ENCODE assay signal across 23 cellular contexts in the genomic region with DNA sequence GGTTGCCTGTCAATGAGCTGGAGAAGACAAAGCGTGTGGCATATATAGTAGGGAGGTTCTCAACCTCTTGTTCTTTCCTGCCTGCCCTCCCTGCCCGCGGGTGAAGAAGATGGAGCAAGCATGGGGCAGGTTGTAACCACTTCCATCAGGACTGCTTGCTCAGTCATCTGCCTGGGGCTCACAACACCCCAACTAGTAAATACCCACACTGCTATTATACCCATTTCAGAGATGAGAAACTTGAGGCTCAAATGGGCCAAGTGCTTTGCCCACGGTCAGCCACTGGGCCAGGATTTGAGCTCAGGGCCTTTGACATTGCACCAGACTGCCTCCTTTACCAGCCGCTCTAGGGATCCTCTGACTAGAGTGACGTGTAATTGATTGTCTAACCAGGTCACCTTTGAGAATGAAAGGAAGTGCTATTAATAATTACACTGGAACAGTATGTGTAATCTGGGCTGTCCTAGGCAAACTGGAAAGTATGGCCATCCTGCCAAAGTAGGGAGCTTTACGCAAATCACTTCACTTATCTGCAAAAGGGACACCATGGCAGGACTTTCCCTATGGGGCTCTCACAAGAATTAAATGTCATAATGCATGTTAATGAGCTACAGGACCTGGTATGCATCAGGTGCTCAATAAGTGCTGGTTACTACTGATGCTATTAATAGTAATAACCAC. TPM values are rescaled to one million over a fixed set of nuclear protein-coding genes. Genes with fewer than 3 reads are reported as not detected.
DNase-seq lines count a peak whose midpoint lies in the region; ATAC-seq and TF ChIP-seq lines count a peak whose summit lies in the region.
"Had no signal": no experiment of that assay in that cellular context is flagged by ENCODE, and none has a peak within 500 bp of the region (broad histone marks: within the 10 kb centered on the region; RNA-seq: fewer than 3 reads in every experiment).

No MANE protein-coding gene starts in this region.

- peaks cover 15% of the 10 kb centered on the region for H4K20me1 ChIP-seq in IMR-90 (ENCODE audit: insufficient read depth, low read length)

- H3K56ac ChIP-seq in IMR-90 (ENCODE audit: extremely low read depth, insufficient read depth, low read length), result no peak overlapping the region

- BruUV-seq in IMR-90 (replicated peaks; lab: Mats Ljungman, UMichigan), result no TSS peak

- peak overlapping the region; percentile 76 for H3K27ac Mint-ChIP-seq in progenitor cell of endocrine pancreas
- H3K27ac Mint-ChIP-seq in CD4-positive, alpha-beta T cell, result no peak overlapping the region

- TF ChIP-seq CTCF in IMR-90 (conservative IDR thresholded peaks at IDR 0.05; ENCODE audit: low read depth, low read length) (no peak), epithelial cell of esophagus (IDR thresholded peaks at IDR 0.05; ENCODE audit: insufficient read depth, low read depth, low read length, missing control alignments) (no peak), lower lobe of right lung (IDR thresholded peaks at IDR 0.05) (no peak), progenitor cell of endocrine pancreas (IDR thresholded peaks at IDR 0.05; ENCODE audit: unreplicated experiment) (no peak)
- no peak for TF ChIP-seq CTCF in CD4-positive, alpha-beta T cell (IDR thresholded peaks at IDR 0.05)

- H3K36me3 ChIP-seq in IMR-90 (ENCODE audit: control insufficient read depth, insufficient read depth, low read length) (peaks cover 6% of the 10 kb centered on the region; the same call in 1 of the 2 replicates), lower lobe of right lung (no peaks in the 10 kb centered on the region)
- H3K36me3 ChIP-seq: sigmoid colon, suprapubic skin had no signal

- H3K27ac ChIP-seq in IMR-90 (ENCODE audit: insufficient read depth, low read length) (no peak overlapping the region), lower lobe of right lung (no peak overlapping the region), substantia nigra (ENCODE audit: low read depth, low read length, poor library complexity, severe bottlenecking) (no peak overlapping the region)
- no peak overlapping the region for H3K27ac ChIP-seq in CD4-positive, alpha-beta T cell (ENCODE audit: low read depth, low read length)
- H3K27ac ChIP-seq: SJSA1, suprapubic skin had no signal

- H3K4ac ChIP-seq in IMR-90 (ENCODE audit: low read depth, low read length), result no peak overlapping the region; the same call in 1 of the 2 replicates

- H3K79me1 ChIP-seq in IMR-90 (ENCODE audit: low read depth in 1 of 2, low read length in 2 of 2), result peaks cover 4 to 21% of the 10 kb centered on the region in 2 experiments; a peak in 2 of 4 replicates

- H3K14ac ChIP-seq in IMR-90 (replicated peaks; ENCODE audit: low read depth, low read length), result no peak overlapping the region

- H3K4me1 ChIP-seq in IMR-90 (ENCODE audit: control insufficient read depth, insufficient read depth, low read length), result peaks cover 19% of the 10 kb centered on the region
- H3K4me1 ChIP-seq in lower lobe of right lung, result peaks cover 53% of the 10 kb centered on the region

- no peak overlapping the region for H2AK9ac ChIP-seq in IMR-90 (replicated peaks; ENCODE audit: low read depth, low read length, poor library complexity)

- dilution Hi-C loops in IMR-90 (cut with HindIII; ENCODE audit: low sequenced_read_pairs, unreplicated experiment), result no loop called here

- no peak overlapping the region for H3K4me3 Mint-ChIP-seq in progenitor cell of endocrine pancreas (ENCODE audit: low read depth)
- H3K4me3 Mint-ChIP-seq in CD4-positive, alpha-beta T cell, result no peak overlapping the region

- POLR2A ChIA-PET in IMR-90 (lab: Charles Lee; ENCODE audit: unreplicated experiment), result interaction anchor here (1.2 kb wide), 1 partner anchor 10 kb away, joined by 3 read pairs; no protein-coding TSS in a partner anchor
- POLR2A ChIA-PET in CD4-positive, alpha-beta T cell (lab: Charles Lee), result no interaction called here

- in situ Hi-C loops in IMR-90 (cut with MboI; ENCODE audit: low sequenced_read_pairs), result no loop called here

- H3K27me3 Mint-ChIP-seq in progenitor cell of endocrine pancreas, result no peaks in the 10 kb centered on the region
- H3K27me3 Mint-ChIP-seq in CD4-positive, alpha-beta T cell, result peaks cover 62% of the 10 kb centered on the region

- no peaks in the 10 kb centered on the region for H3K36me3 Mint-ChIP-seq in progenitor cell of endocrine pancreas (ENCODE audit: insufficient read depth)
- H3K36me3 Mint-ChIP-seq in CD4-positive, alpha-beta T cell (ENCODE audit: low read depth), result no peaks in the 10 kb centered on the region
- H3K36me3 Mint-ChIP-seq: naive thymus-derived CD8-positive, alpha-beta T cell had no signal

- H3K18ac ChIP-seq in IMR-90 (ENCODE audit: low read depth, low read length), result no peak overlapping the region

- no peak overlapping the region for H4K5ac ChIP-seq in IMR-90 (ENCODE audit: low read depth, low read length)

- DNase-seq in IMR-90 (no peak), epithelial cell of esophagus (ENCODE audit: low read depth) (peak; percentile 68), lower lobe of right lung (no peak), progenitor cell of endocrine pancreas (ENCODE audit: low spot score, unreplicated experiment) (no peak), COR-L47 (lab: John Stamatoyannopoulos, UW) (no peak), substantia nigra (lab: John Stamatoyannopoulos, UW) (no peak), NCI-H510A (lab: John Stamatoyannopoulos, UW) (no peak)
- no peak for DNase-seq in CD4-positive, alpha-beta T cell
- DNase-seq: activated CD8-positive, alpha-beta memory T cell treated with anti-CD3 and anti-CD28 coated beads, Interleukin-2, amount 50 U/mL, for 4 hours; activated gamma-delta T cell; amygdala; erythroblast; GF-D8; naive thymus-derived CD8-positive, alpha-beta T cell; NCI-H1930; NCI-H510A treated with DMSO at 0.1 percent for 48 hours; sigmoid colon; stimulated activated CD4-positive, alpha-beta T cell treated with anti-CD3 and anti-CD28 coated beads, Interleukin-4, amount 100 ng/mL, for 1 hour; T1000 had no signal

- TF ChIP-seq POLR2A in IMR-90 (IDR thresholded peaks at IDR 0.05; ENCODE audit: low read depth, low read length), result no peak

- H3K23ac ChIP-seq in IMR-90 (ENCODE audit: low read depth, low read length), result 0 out of 2 replicates have a peak overlapping the region, but pooled peaks have one; percentile 45

- no peak overlapping the region for H3K4me2 ChIP-seq in IMR-90 (ENCODE audit: low read depth, low read length)

- no peak overlapping the region for H2AFZ ChIP-seq in IMR-90 (replicated peaks; ENCODE audit: low read length, poor library complexity)

- no peak overlapping the region for H4K91ac ChIP-seq in IMR-90 (ENCODE audit: insufficient read depth, low read depth, low read length)

- no peak overlapping the region for H2BK15ac ChIP-seq in IMR-90 (ENCODE audit: low read depth, low read length)

- H3K4me1 Mint-ChIP-seq in progenitor cell of endocrine pancreas (ENCODE audit: low read depth), result peaks cover 39% of the 10 kb centered on the region
- H3K4me1 Mint-ChIP-seq in CD4-positive, alpha-beta T cell (ENCODE audit: low read depth), result peaks cover 14% of the 10 kb centered on the region

- WGBS in IMR-90 (ENCODE audit: extremely low coverage in 2 of 2, insufficient read length in 1 of 2), 2 experiments, result 72% methylated on average over 3 of the region's 7 CpGs; no CpG with 5 or more reads in 1 of the 2 experiments

- no peak overlapping the region for H2BK20ac ChIP-seq in IMR-90 (ENCODE audit: low read depth, low read length)

- H4K8ac ChIP-seq in IMR-90 (ENCODE audit: low read depth in 2 of 2, low read length in 2 of 2), result no peak overlapping the region

- no peak overlapping the region for H3K9ac ChIP-seq in IMR-90 (ENCODE audit: low read depth, low read length)

- H3K27me3 ChIP-seq in IMR-90 (ENCODE audit: control insufficient read depth, insufficient read depth, low read length), result no peaks in the 10 kb centered on the region
- H3K27me3 ChIP-seq in lower lobe of right lung (ENCODE audit: low read depth), result peaks cover 10% of the 10 kb centered on the region
- peaks cover 31% of the 10 kb centered on the region for H3K27me3 ChIP-seq in CD4-positive, alpha-beta T cell (ENCODE audit: control insufficient read depth, insufficient read depth, low read length)
- H3K27me3 ChIP-seq: SJSA1, suprapubic skin had no signal

- intact Hi-C loops in IMR-90 (cut with micrococcal nuclease) (no loop called here), lower lobe of right lung (cut with DNase I) (no loop called here)
- intact Hi-C loops in CD4-positive, alpha-beta T cell (cut with DNase I, micrococcal nuclease), result no loop called here

- H2AK5ac ChIP-seq in IMR-90 (ENCODE audit: low read depth, low read length), result 0 out of 2 replicates have a peak overlapping the region, but pooled peaks have one; percentile 6

- no peak overlapping the region for H2BK5ac ChIP-seq in IMR-90 (ENCODE audit: low read depth, low read length, poor library complexity, severe bottlenecking)

- CTCF ChIA-PET in IMR-90 (lab: Yijun Ruan, JAX), result interaction anchor here (1.0 to 1.3 kb wide), 2 partner anchors 35 to 49 kb away, joined by 3 read pairs; no protein-coding TSS in a partner anchor
- CTCF ChIA-PET in CD4-positive, alpha-beta T cell (lab: Charles Lee), result interaction anchor here (2.6 kb wide), 1 partner anchor 9 kb away, joined by 9 read pairs; no protein-coding TSS in a partner anchor

- TF ChIP-seq RAD21 in IMR-90 (IDR thresholded peaks at IDR 0.05; ENCODE audit: low read length), result no peak

- peaks cover 8% of the 10 kb centered on the region for H3K9me1 ChIP-seq in IMR-90 (ENCODE audit: insufficient read depth, low read length)

- no peaks in the 10 kb centered on the region for H3K9me3 Mint-ChIP-seq in progenitor cell of endocrine pancreas (ENCODE audit: low read depth)
- H3K9me3 Mint-ChIP-seq in CD4-positive, alpha-beta T cell, result no peaks in the 10 kb centered on the region

- no peak for ATAC-seq in IMR-90 (ENCODE audit: low read depth)
- ATAC-seq in lower lobe of right lung, result peak; percentile 5 to 30
- ATAC-seq in CD4-positive, alpha-beta T cell (ENCODE audit: poor library complexity), result no peak
- ATAC-seq: naive thymus-derived CD8-positive, alpha-beta T cell had no signal

- H3K9me3 ChIP-seq in IMR-90 (ENCODE audit: control insufficient read depth, insufficient read depth, low read length) (no peaks in the 10 kb centered on the region), lower lobe of right lung (no peaks in the 10 kb centered on the region)
- no peaks in the 10 kb centered on the region for H3K9me3 ChIP-seq in CD4-positive, alpha-beta T cell (ENCODE audit: control insufficient read depth, low read length)
- H3K9me3 ChIP-seq: HAP-1, sigmoid colon, suprapubic skin had no signal

- H3K4me3 ChIP-seq in IMR-90 (ENCODE audit: insufficient read depth, low read depth, low read length), result no peak overlapping the region
- no peak overlapping the region for H3K4me3 ChIP-seq in epithelial cell of esophagus (ENCODE audit: low read length)
- H3K4me3 ChIP-seq in lower lobe of right lung, result no peak overlapping the region
- H3K4me3 ChIP-seq: HAP-1, sigmoid colon, SJSA1, suprapubic skin had no signal

- no peak overlapping the region for H2BK120ac ChIP-seq in IMR-90 (ENCODE audit: low read depth, low read length)

RNA-seq across cellular contexts. Expression of a gene that starts 2.8 kb away (rescaled TPM):
- total RNA-seq in IMR-90 (2012; rRNA removed), result 4.7 and 6.1 TPM in 2 replicates
- polyA plus RNA-seq in IMR-90 (2012; rRNA removed), result 47.3 and 59.2 TPM in 2 replicates
- 34.5 and 61.4 TPM in 2 replicates for polyA plus RNA-seq in IMR-90 (2012; cell fraction: cytosol; rRNA removed)
- polyA plus RNA-seq in IMR-90 (2012; cell fraction: nucleus; rRNA removed; ENCODE audit: low replicate concordance), result 18.1 and 44.7 TPM in 2 replicates
- total RNA-seq in lower lobe of right lung, result 46.0 TPM
- total RNA-seq in progenitor cell of endocrine pancreas, result 52.6 TPM in 2 replicates
- not detected for total RNA-seq in CD4-positive, alpha-beta T cell
- total RNA-seq: naive thymus-derived CD8-positive, alpha-beta T cell had no signal
- polyA plus RNA-seq: naive thymus-derived CD8-positive, alpha-beta T cell had no signal

RNA-seq across cellular contexts. Expression of a gene that starts 22.4 kb away (rescaled TPM):
- not detected in 2 replicates for total RNA-seq in IMR-90 (2012; rRNA removed)
- not detected in 2 replicates for polyA plus RNA-seq in IMR-90 (2012; rRNA removed)
- not detected in 2 replicates for polyA plus RNA-seq in IMR-90 (2012; cell fraction: cytosol; rRNA removed)
- polyA plus RNA-seq in IMR-90 (2012; cell fraction: nucleus; rRNA removed; ENCODE audit: low replicate concordance), result not detected in 2 replicates
- 1.9 TPM for total RNA-seq in lower lobe of right lung
- 2.7 and 4.3 TPM in 2 replicates for total RNA-seq in progenitor cell of endocrine pancreas
- 1 to 10 TPM; 2.6 to 3.0 TPM for total RNA-seq in CD4-positive, alpha-beta T cell
- total RNA-seq: MCF 10A; naive thymus-derived CD8-positive, alpha-beta T cell; sigmoid colon; SJSA1; suprapubic skin had no signal
- polyA plus RNA-seq: naive thymus-derived CD8-positive, alpha-beta T cell had no signal

RNA-seq across cellular contexts. Expression of a gene that starts 38.2 kb away (rescaled TPM):
- 6.1 TPM in 2 replicates for total RNA-seq in IMR-90 (2012; rRNA removed)
- 18.4 and 19.8 TPM in 2 replicates for polyA plus RNA-seq in IMR-90 (2012; rRNA removed)
- polyA plus RNA-seq in IMR-90 (2012; cell fraction: cytosol; rRNA removed), result 9.8 and 18.6 TPM in 2 replicates
- 23.8 and 66.7 TPM in 2 replicates for polyA plus RNA-seq in IMR-90 (2012; cell fraction: nucleus; rRNA removed; ENCODE audit: low replicate concordance)
- 14.9 TPM for total RNA-seq in lower lobe of right lung
- 44.1 and 46.7 TPM in 2 replicates for total RNA-seq in progenitor cell of endocrine pancreas
- under 1 TPM; 0.20 to 0.63 TPM for total RNA-seq in CD4-positive, alpha-beta T cell

RNA-seq across cellular contexts. Expression of a gene that starts 51.2 kb away (rescaled TPM):
- total RNA-seq in IMR-90 (2012; rRNA removed) (17.2 and 19.7 TPM in 2 replicates), lower lobe of right lung (64.8 TPM), progenitor cell of endocrine pancreas (121 and 132 TPM in 2 replicates)
- polyA plus RNA-seq in IMR-90 (2012; rRNA removed), result 48.5 and 50.4 TPM in 2 replicates
- 17.9 and 26.5 TPM in 2 replicates for polyA plus RNA-seq in IMR-90 (2012; cell fraction: cytosol; rRNA removed)
- polyA plus RNA-seq in IMR-90 (2012; cell fraction: nucleus; rRNA removed; ENCODE audit: low replicate concordance), result 243 and 309 TPM in 2 replicates
- 10 to 100 TPM; 57.0 to 60.9 TPM for total RNA-seq in CD4-positive, alpha-beta T cell

Comparison
In these comparisons a context has a peak if more than half of its experiments do, and no peak if none do; other contexts are left out.
1. ATAC-seq: peak in lower lobe of right lung (2 of 2); none in IMR-90 (single experiment) and CD4-positive, alpha-beta T cell (single experiment).